8 cellular contexts compared by ENCODE assay signal in the genomic region with DNA sequence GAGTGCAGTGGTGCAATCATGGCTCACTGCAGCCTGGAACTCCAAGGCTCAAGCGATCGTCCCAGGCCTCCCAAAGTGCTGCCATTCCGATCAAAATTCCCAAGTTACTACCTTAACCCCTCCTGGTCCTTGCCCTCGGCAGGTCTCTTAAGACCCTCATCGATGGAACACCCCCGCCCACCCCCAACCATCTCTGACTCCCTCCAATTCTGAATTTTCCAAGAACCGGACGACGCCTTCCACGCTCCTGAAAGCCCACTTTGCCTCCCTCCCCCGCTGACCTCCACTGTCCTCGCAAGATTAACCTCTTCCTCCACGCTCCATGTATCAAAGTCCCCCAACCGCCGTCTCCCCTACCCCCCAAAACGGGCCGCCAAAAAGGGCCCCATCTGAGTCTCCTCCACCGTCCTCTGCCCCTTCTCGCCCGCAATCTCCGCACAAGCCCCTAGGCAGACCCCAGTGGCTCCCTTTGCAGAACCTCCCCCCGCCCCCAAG. TPM values are rescaled to one million over a fixed set of nuclear protein-coding genes. Genes with fewer than 3 reads are reported as not detected.
DNase-seq lines count a peak whose midpoint lies in the region; ATAC-seq, FAIRE-seq and TF ChIP-seq lines count a peak whose summit lies in the region.

No MANE protein-coding gene starts in this region.

- no peaks in the 10 kb centered on the region for H3K9me3 ChIP-seq in SK-N-SH

- peak overlapping the region; percentile 93 for H3K9ac ChIP-seq in SK-N-SH

- WGBS in SK-N-SH (ENCODE audit: low lambda C conversion rate) = under 1% methylated on average over 20 of the region's 22 CpGs

- no peak for ATAC-seq in HG03571 (IDR thresholded peaks at IDR 0.05; ENCODE audit: unreplicated experiment)
- ATAC-seq in HG03097 (IDR thresholded peaks at IDR 0.05; ENCODE audit: low FRiP score, unreplicated experiment) = no peak

- TF ChIP-seq POLR2A in H54 (IDR thresholded peaks at IDR 0.05; ENCODE audit: low read depth, low read length) = no peak

- H3K4me1 ChIP-seq in SK-N-SH (ENCODE audit: control insufficient read depth in 1 of 2, insufficient read depth in 2 of 2, low read depth in 1 of 2, low read length in 1 of 2) = peaks cover 16 to 22% of the 10 kb centered on the region in 2 experiments; a peak in 3 of 4 replicates

- peaks cover 56% of the 10 kb centered on the region for H3K79me2 ChIP-seq in SK-N-SH (ENCODE audit: insufficient read depth)

- no peak for TF ChIP-seq EP300 in SK-N-SH (IDR thresholded peaks at IDR 0.05; ENCODE audit: borderline replicate concordance in 1 of 2, low read depth in 1 of 2, low read length in 1 of 2)

- TF ChIP-seq RAD21 in SK-N-SH (IDR thresholded peaks at IDR 0.05; ENCODE audit: low read length) = no peak

- peak overlapping the region; percentile 97 for H3K4me2 ChIP-seq in SK-N-SH

- peak overlapping the region; percentile 65 to 99 for H3K27ac ChIP-seq in SK-N-SH (ENCODE audit: low read depth in 2 of 2, low read length in 1 of 2)

- H3F3A ChIP-seq in SK-N-SH (replicated peaks; ENCODE audit: insufficient read depth) = peaks cover 42% of the 10 kb centered on the region

- peaks cover 10 to 31% of the 10 kb centered on the region in 2 experiments for H3K36me3 ChIP-seq in SK-N-SH (replicated peaks in 1 of 2; ENCODE audit: control insufficient read depth in 1 of 2, insufficient read depth in 2 of 2, low read length in 1 of 2)

- H3K9me2 ChIP-seq in SK-N-SH = no peaks in the 10 kb centered on the region

- TF ChIP-seq CTCF in SK-N-SH (IDR thresholded peaks at IDR 0.05) (no peak), fibroblast of mammary gland (conservative IDR thresholded peaks at IDR 0.05; ENCODE audit: control insufficient read depth, insufficient read depth, low read depth, low read length) (no peak)

- FAIRE-seq in H54 (lab: Jason Lieb, UNC) = no peak

- DNase-seq in SK-N-SH (no peak), fibroblast of mammary gland (ENCODE audit: low read depth) (no peak), retina (peak; percentile 23), H54 (ENCODE audit: insufficient read length, low spot score) (no peak)
- DNase-seq in stimulated activated CD8-positive, alpha-beta memory T cell treated with anti-CD3 and anti-CD28 coated beads, Interleukin-4, amount 100 ng/mL, for 48 hours = no peak

- H3K27me3 ChIP-seq in SK-N-SH (ENCODE audit: insufficient read depth) = no peaks in the 10 kb centered on the region

- CTCF ChIA-PET in SK-N-SH (lab: Yijun Ruan, JAX) = interaction anchor here (0.7 to 1.3 kb wide), 4 partner anchors 15 to 170 kb away, joined by 3 to 8 read pairs (median 4); a partner anchor contains a TSS

- H3K4me3 ChIP-seq in GM08714 (ENCODE audit: low read length) (peak overlapping the region; percentile 71), SK-N-SH (ENCODE audit: low read depth in 2 of 2, low read length in 1 of 2) (peak overlapping the region; percentile 75 to 80), fibroblast of mammary gland (ENCODE audit: control insufficient read depth, low read depth, low read length) (peak overlapping the region; percentile 91)

- H4K20me1 ChIP-seq in SK-N-SH (ENCODE audit: insufficient read depth) = peaks cover 68% of the 10 kb centered on the region

- POLR2A ChIA-PET in SK-N-SH (lab: Yijun Ruan, JAX) = interaction anchor here (0.6 to 3.2 kb wide), 7 partner anchors 8 to 486 kb away, joined by 3 to 60 read pairs (median 5); a partner anchor contains a TSS

- H2AFZ ChIP-seq in SK-N-SH (ENCODE audit: low read depth) = no peak overlapping the region

TF ChIP-seq in SK-N-SH, 30 proteins besides CTCF, POLR2A, EP300 and RAD21:
- TF ChIP-seq FOSL2 (IDR thresholded peaks at IDR 0.05; ENCODE audit: borderline replicate concordance, low read depth) = no peak
- no peak for TF ChIP-seq NRF1 (IDR thresholded peaks at IDR 0.05; ENCODE audit: low read depth, low read length)
- TF ChIP-seq JUND (IDR thresholded peaks at IDR 0.05) = no peak
- TF ChIP-seq, protein P1, sequence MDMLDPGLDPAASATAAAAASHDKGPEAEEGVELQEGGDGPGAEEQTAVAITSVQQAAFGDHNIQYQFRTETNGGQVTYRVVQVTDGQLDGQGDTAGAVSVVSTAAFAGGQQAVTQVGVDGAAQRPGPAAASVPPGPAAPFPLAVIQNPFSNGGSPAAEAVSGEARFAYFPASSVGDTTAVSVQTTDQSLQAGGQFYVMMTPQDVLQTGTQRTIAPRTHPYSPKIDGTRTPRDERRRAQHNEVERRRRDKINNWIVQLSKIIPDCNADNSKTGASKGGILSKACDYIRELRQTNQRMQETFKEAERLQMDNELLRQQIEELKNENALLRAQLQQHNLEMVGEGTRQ (IDR thresholded peaks at IDR 0.05; ENCODE audit: borderline replicate concordance, low read depth, low read length) = no peak
- no peak for TF ChIP-seq NFIC (IDR thresholded peaks at IDR 0.05; ENCODE audit: borderline replicate concordance)
- TF ChIP-seq SIN3A (IDR thresholded peaks at IDR 0.05; ENCODE audit: borderline replicate concordance, low read depth, low read length) = no peak
- TF ChIP-seq, protein P2, sequence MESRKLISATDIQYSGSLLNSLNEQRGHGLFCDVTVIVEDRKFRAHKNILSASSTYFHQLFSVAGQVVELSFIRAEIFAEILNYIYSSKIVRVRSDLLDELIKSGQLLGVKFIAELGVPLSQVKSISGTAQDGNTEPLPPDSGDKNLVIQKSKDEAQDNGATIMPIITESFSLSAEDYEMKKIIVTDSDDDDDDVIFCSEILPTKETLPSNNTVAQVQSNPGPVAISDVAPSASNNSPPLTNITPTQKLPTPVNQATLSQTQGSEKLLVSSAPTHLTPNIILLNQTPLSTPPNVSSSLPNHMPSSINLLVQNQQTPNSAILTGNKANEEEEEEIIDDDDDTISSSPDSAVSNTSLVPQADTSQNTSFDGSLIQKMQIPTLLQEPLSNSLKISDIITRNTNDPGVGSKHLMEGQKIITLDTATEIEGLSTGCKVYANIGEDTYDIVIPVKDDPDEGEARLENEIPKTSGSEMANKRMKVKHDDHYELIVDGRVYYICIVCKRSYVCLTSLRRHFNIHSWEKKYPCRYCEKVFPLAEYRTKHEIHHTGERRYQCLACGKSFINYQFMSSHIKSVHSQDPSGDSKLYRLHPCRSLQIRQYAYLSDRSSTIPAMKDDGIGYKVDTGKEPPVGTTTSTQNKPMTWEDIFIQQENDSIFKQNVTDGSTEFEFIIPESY (IDR thresholded peaks at IDR 0.05; ENCODE audit: borderline replicate concordance, low read depth) = no peak
- TF ChIP-seq TAF1 (IDR thresholded peaks at IDR 0.05; ENCODE audit: borderline replicate concordance, low read depth, low read length) = no peak
- TF ChIP-seq SMC3 (IDR thresholded peaks at IDR 0.05; ENCODE audit: low read depth, low read length) = no peak
- no peak for TF ChIP-seq GABPA (IDR thresholded peaks at IDR 0.05; ENCODE audit: low read depth)

RNA-seq across cellular contexts. Expression of a gene that starts 0.5 kb away (rescaled TPM):
- 118 and 142 TPM in 2 replicates for polyA plus RNA-seq in SK-N-SH (2012; rRNA removed)
- polyA plus RNA-seq in SK-N-SH (2012; cell fraction: cytosol; rRNA removed) = 67.8 and 92.3 TPM in 2 replicates
- 184 and 238 TPM in 2 replicates for polyA plus RNA-seq in SK-N-SH (2012; cell fraction: nucleus; rRNA removed)

RNA-seq across cellular contexts. Expression of a gene that starts 14.9 kb away (rescaled TPM):
- polyA plus RNA-seq in SK-N-SH (2012; rRNA removed) = 1,295 and 1,553 TPM in 2 replicates
- polyA plus RNA-seq in SK-N-SH (2012; cell fraction: cytosol; rRNA removed) = 756 and 1,170 TPM in 2 replicates
- 816 and 855 TPM in 2 replicates for polyA plus RNA-seq in SK-N-SH (2012; cell fraction: nucleus; rRNA removed)

RNA-seq across cellular contexts. Expression of a gene that starts 37.2 kb away (rescaled TPM):
- polyA plus RNA-seq in SK-N-SH (2012; rRNA removed) = 7.7 and 14.1 TPM in 2 replicates
- 4.8 and 7.9 TPM in 2 replicates for polyA plus RNA-seq in SK-N-SH (2012; cell fraction: cytosol; rRNA removed)
- polyA plus RNA-seq in SK-N-SH (2012; cell fraction: nucleus; rRNA removed) = 17.7 and 23.8 TPM in 2 replicates

RNA-seq across cellular contexts. Expression of a gene that starts 37.5 kb away (rescaled TPM):
- not detected in 2 replicates for polyA plus RNA-seq in SK-N-SH (2012; rRNA removed)
- polyA plus RNA-seq in SK-N-SH (2012; cell fraction: cytosol; rRNA removed) = not detected in 2 replicates
- polyA plus RNA-seq in SK-N-SH (2012; cell fraction: nucleus; rRNA removed) = not detected in 2 replicates
